ENCODE assay signal across 9 cellular contexts in genomic region chr12:11862794-11863193, GRCh38.
DNase-seq lines count a peak whose midpoint lies in the region; ATAC-seq, FAIRE-seq and TF ChIP-seq lines count a peak whose summit lies in the region.
"Had no signal": no experiment of that assay in that cellular context is flagged by ENCODE, and none has a peak within 500 bp of the region (broad histone marks: within the 10 kb centered on the region; RNA-seq: fewer than 3 reads in every experiment).

No MANE protein-coding gene starts in this region.

- H2AFZ ChIP-seq in HepG2 (ENCODE audit: low read length): no peak overlapping the region

- FAIRE-seq in HepG2 (lab: Jason Lieb, UNC): no peak

- DNase-seq in cardiac fibroblast (ENCODE audit: low read depth in 2 of 2) (peak; percentile 55 to 61), HepG2 (ENCODE audit: low spot score) (no peak), thyroid gland (peak; percentile 78 to 85), mesenteric fat pad (ENCODE audit: low spot score) (no peak)
- no peak for DNase-seq in stimulated activated CD4-positive, alpha-beta T cell treated with anti-CD3 and anti-CD28 coated beads, Interleukin-1b, Interleukin-23, amount 100 ng/mL, for 48 hours
- DNase-seq: activated CD4-positive, alpha-beta memory T cell treated with anti-CD3 and anti-CD28 coated beads, Interleukin-2, amount 10 ng/mL, durations not matched to agents 7 days and 5 days; NCI-H1417 treated with DMSO at 0.1 percent for 48 hours had no signal

- no peak overlapping the region for H3K9ac ChIP-seq in HepG2 (ENCODE audit: insufficient read depth, low read depth, low read length)

- TF ChIP-seq CTCF in cardiac fibroblast (IDR thresholded peaks at IDR 0.05; ENCODE audit: low read depth, low read length): no peak
- no peak for TF ChIP-seq CTCF in HepG2 (CRISPR knock-in tag; IDR thresholded peaks at IDR 0.05)
- TF ChIP-seq CTCF in thyroid gland (IDR thresholded peaks at IDR 0.05): no peak

- no peaks in the 10 kb centered on the region for H3K27me3 ChIP-seq in HepG2 (ENCODE audit: control insufficient read depth in 1 of 2, insufficient read depth in 2 of 2, low read length in 2 of 2)
- no peaks in the 10 kb centered on the region for H3K27me3 ChIP-seq in thyroid gland

- BruUV-seq in HepG2 (replicated peaks; lab: Mats Ljungman, UMichigan): no TSS peak

- peaks cover 10% of the 10 kb centered on the region for H3K9me3 ChIP-seq in HepG2 (ENCODE audit: low read length)
- H3K9me3 ChIP-seq in thyroid gland: no peaks in the 10 kb centered on the region

- 71% methylated on average over 5 of the region's 5 CpGs for WGBS in HepG2 (ENCODE audit: low lambda C conversion rate)
- WGBS in thyroid gland, 2 donors: 24 to 29% methylated on average over 5 of the region's 5 CpGs

- TF ChIP-seq POLR2A in HepG2 (IDR thresholded peaks at IDR 0.05; ENCODE audit: insufficient read depth in 1 of 2, low read depth in 2 of 2, low read length in 2 of 2) (no peak), thyroid gland (IDR thresholded peaks at IDR 0.05) (no peak)

- peak; percentile 50 for ATAC-seq in HG02973 (IDR thresholded peaks at IDR 0.05; ENCODE audit: unreplicated experiment)
- ATAC-seq in HepG2: peak; percentile 41; the same call in 1 of the 3 replicates
- ATAC-seq in activated CD4-positive, CD25-positive, alpha-beta regulatory T cell treated with anti-CD3 and anti-CD28 coated beads, Interleukin-2, amount 50 U/mL, for 24 hours: no peak

- H4K20me1 ChIP-seq in HepG2 (ENCODE audit: insufficient read depth, low read length): no peaks in the 10 kb centered on the region

- H3K27ac ChIP-seq in HepG2 (ENCODE audit: extremely low read length, insufficient read depth, low read length) (no peak overlapping the region), thyroid gland (peak overlapping the region; percentile 73 to 89 (median 83))

- H3K79me2 ChIP-seq in HepG2 (ENCODE audit: insufficient read depth, low read length): no peaks in the 10 kb centered on the region

- TF ChIP-seq RAD21 in HepG2 (CRISPR knock-in tag; IDR thresholded peaks at IDR 0.05): no peak

- no peak overlapping the region for H3K4me3 ChIP-seq in cardiac fibroblast (replicated peaks in 1 of 2; ENCODE audit: low read depth in 2 of 2, low read length in 2 of 2)
- no peak overlapping the region for H3K4me3 ChIP-seq in HepG2 (replicated peaks in 1 of 3; ENCODE audit: insufficient read depth in 1 of 3, low read depth in 2 of 3, low read length in 3 of 3)
- H3K4me3 ChIP-seq in thyroid gland (replicated peaks in 1 of 3): no peak overlapping the region

- in situ Hi-C loops in HepG2 (cut with HindIII; ENCODE audit: extremely low pct_ligation_motif_present, low pct_unique_long_range_greater_than_20kb): no loop called here

- intact Hi-C loops in HepG2 (cut with micrococcal nuclease; ENCODE audit: unreplicated experiment): no loop called here
- intact Hi-C loops in thyroid gland (cut with DNase I): no loop called here

- H3K4me1 ChIP-seq in HepG2 (ENCODE audit: insufficient read depth, low read length) (peaks cover 36% of the 10 kb centered on the region), thyroid gland (peaks cover 13 to 31% of the 10 kb centered on the region in 2 donors)

- H3K4me2 ChIP-seq in HepG2 (ENCODE audit: low read depth, low read length): no peak overlapping the region

- POLR2A ChIA-PET in HepG2 (lab: Yijun Ruan, JAX): no interaction called here

- TF ChIP-seq EP300 in HepG2 (IDR thresholded peaks at IDR 0.05; ENCODE audit: low read depth in 2 of 2, low read length in 2 of 2) (no peak), HepG2 (CRISPR knock-in tag; IDR thresholded peaks at IDR 0.05; ENCODE audit: borderline replicate concordance) (no peak)

- H3K36me3 ChIP-seq in HepG2 (replicated peaks in 1 of 2; ENCODE audit: control insufficient read depth in 1 of 2, insufficient read depth in 2 of 2, low read length in 2 of 2) (no peaks in the 10 kb centered on the region), thyroid gland (no peaks in the 10 kb centered on the region)

- CTCF ChIA-PET in HepG2 (lab: Yijun Ruan, JAX; ENCODE audit: low intra/inter-chr PET ratio, low total read pairs): no interaction called here

TF ChIP-seq in HepG2, 621 proteins besides CTCF, POLR2A, EP300 and RAD21 (continues in another document):
- TF ChIP-seq, protein P1, sequence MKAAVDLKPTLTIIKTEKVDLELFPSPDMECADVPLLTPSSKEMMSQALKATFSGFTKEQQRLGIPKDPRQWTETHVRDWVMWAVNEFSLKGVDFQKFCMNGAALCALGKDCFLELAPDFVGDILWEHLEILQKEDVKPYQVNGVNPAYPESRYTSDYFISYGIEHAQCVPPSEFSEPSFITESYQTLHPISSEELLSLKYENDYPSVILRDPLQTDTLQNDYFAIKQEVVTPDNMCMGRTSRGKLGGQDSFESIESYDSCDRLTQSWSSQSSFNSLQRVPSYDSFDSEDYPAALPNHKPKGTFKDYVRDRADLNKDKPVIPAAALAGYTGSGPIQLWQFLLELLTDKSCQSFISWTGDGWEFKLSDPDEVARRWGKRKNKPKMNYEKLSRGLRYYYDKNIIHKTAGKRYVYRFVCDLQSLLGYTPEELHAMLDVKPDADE (CRISPR knock-in tag; IDR thresholded peaks at IDR 0.05): no peak
- TF ChIP-seq NCOR1 (IDR thresholded peaks at IDR 0.05; ENCODE audit: borderline replicate concordance, low read length) (no peak), PRDM10 (CRISPR knock-in tag; IDR thresholded peaks at IDR 0.05; ENCODE audit: low read depth) (no peak), ZNF570 (CRISPR knock-in tag; IDR thresholded peaks at IDR 0.05; ENCODE audit: borderline replicate concordance) (no peak), ARNT2 (CRISPR knock-in tag; IDR thresholded peaks at IDR 0.05; ENCODE audit: low read depth) (no peak), ZNF503 (CRISPR knock-in tag; IDR thresholded peaks at IDR 0.05) (no peak), YEATS4 (CRISPR knock-in tag; IDR thresholded peaks at IDR 0.05; ENCODE audit: borderline replicate concordance) (no peak)
- TF ChIP-seq, protein P2, sequence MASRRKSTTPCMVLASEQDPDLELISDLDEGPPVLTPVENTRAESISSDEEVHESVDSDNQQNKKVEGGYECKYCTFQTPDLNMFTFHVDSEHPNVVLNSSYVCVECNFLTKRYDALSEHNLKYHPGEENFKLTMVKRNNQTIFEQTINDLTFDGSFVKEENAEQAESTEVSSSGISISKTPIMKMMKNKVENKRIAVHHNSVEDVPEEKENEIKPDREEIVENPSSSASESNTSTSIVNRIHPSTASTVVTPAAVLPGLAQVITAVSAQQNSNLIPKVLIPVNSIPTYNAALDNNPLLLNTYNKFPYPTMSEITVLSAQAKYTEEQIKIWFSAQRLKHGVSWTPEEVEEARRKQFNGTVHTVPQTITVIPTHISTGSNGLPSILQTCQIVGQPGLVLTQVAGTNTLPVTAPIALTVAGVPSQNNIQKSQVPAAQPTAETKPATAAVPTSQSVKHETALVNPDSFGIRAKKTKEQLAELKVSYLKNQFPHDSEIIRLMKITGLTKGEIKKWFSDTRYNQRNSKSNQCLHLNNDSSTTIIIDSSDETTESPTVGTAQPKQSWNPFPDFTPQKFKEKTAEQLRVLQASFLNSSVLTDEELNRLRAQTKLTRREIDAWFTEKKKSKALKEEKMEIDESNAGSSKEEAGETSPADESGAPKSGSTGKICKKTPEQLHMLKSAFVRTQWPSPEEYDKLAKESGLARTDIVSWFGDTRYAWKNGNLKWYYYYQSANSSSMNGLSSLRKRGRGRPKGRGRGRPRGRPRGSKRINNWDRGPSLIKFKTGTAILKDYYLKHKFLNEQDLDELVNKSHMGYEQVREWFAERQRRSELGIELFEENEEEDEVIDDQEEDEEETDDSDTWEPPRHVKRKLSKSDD (CRISPR knock-in tag; IDR thresholded peaks at IDR 0.05; ENCODE audit: low read depth): no peak

Comparison
In these comparisons a context has a peak if more than half of its experiments do, and no peak if none do; other contexts are left out.
1. ATAC-seq: peak in HG02973 (single experiment) and HepG2 (single experiment); none in activated CD4-positive, CD25-positive, alpha-beta regulatory T cell treated with anti-CD3 and anti-CD28 coated beads, Interleukin-2, amount 50 U/mL, for 24 hours (0 of 2).
2. DNase-seq: peak in cardiac fibroblast (2 of 2) and thyroid gland (2 of 2); none in HepG2 (single experiment), mesenteric fat pad (single experiment) and stimulated activated CD4-positive, alpha-beta T cell treated with anti-CD3 and anti-CD28 coated beads, Interleukin-1b, Interleukin-23, amount 100 ng/mL, for 48 hours (single experiment).